ENCODE assay signal across 16 cellular contexts in genomic region chr7:116208919-116209318, GRCh38. TPM values are rescaled to one million over a fixed set of nuclear protein-coding genes. Genes with fewer than 3 reads are reported as not detected.
DNase-seq lines count a peak whose midpoint lies in the region; ATAC-seq, FAIRE-seq and TF ChIP-seq lines count a peak whose summit lies in the region.
"Had no signal": no experiment of that assay in that cellular context is flagged by ENCODE, and none has a peak within 500 bp of the region (broad histone marks: within the 10 kb centered on the region; RNA-seq: fewer than 3 reads in every experiment).

No MANE protein-coding gene starts in this region.

- H3F3A ChIP-seq in Loucy (ENCODE audit: low read depth) (peaks cover 3% of the 10 kb centered on the region; the same call in 1 of the 2 replicates), smooth muscle cell (ENCODE audit: low read depth) (peaks cover 5% of the 10 kb centered on the region)

- in situ Hi-C loops in K562 (cut with MboI) = no loop called here

- H2AFZ ChIP-seq in Loucy (ENCODE audit: low read length) (no peak overlapping the region), K562 (ENCODE audit: low read depth, low read length) (no peak overlapping the region), smooth muscle cell (ENCODE audit: low read depth) (no peak overlapping the region)
- H2AFZ ChIP-seq: GM23248 had no signal

- no peaks in the 10 kb centered on the region for H3K9me3 Mint-ChIP-seq in CD4-positive, CD25-positive, alpha-beta regulatory T cell
- no peaks in the 10 kb centered on the region for H3K9me3 Mint-ChIP-seq in neural crest cell

- intact Hi-C loops in K562 (cut with micrococcal nuclease) = no loop called here

- H3K9me3 ChIP-seq in CD4-positive, CD25-positive, alpha-beta regulatory T cell (ENCODE audit: control insufficient read depth in 2 of 2, low read length in 2 of 2) = no peaks in the 10 kb centered on the region
- H3K9me3 ChIP-seq in Loucy (ENCODE audit: insufficient read depth, low read depth, low read length) (peaks cover 10% of the 10 kb centered on the region; the same call in 1 of the 2 replicates), K562 (replicated peaks; ENCODE audit: control insufficient read depth, insufficient read depth, low read depth, low read length) (no peaks in the 10 kb centered on the region), smooth muscle cell (replicated peaks; ENCODE audit: low read depth) (no peaks in the 10 kb centered on the region)
- H3K9me3 ChIP-seq: Caco-2, HAP-1 had no signal

- CTCF ChIA-PET in K562 (lab: Yijun Ruan, JAX; ENCODE audit: low intra/inter-chr PET ratio) = no interaction called here

- no peaks in the 10 kb centered on the region for H3K36me3 Mint-ChIP-seq in CD4-positive, CD25-positive, alpha-beta regulatory T cell
- no peaks in the 10 kb centered on the region for H3K36me3 Mint-ChIP-seq in neural crest cell (ENCODE audit: low read depth)

- no peaks in the 10 kb centered on the region for H3K9me1 ChIP-seq in K562 (ENCODE audit: control insufficient read depth, insufficient read depth, low read length)

- WGBS in K562 (ENCODE audit: insufficient coverage, low coverage, missing lambda C conversion rate) = 9% methylated on average over 1 of the region's 1 CpG
- 89% methylated on average over 1 of the region's 1 CpG for WGBS in smooth muscle cell (ENCODE audit: low lambda C conversion rate)

- H3K27me3 Mint-ChIP-seq in CD4-positive, CD25-positive, alpha-beta regulatory T cell = peaks cover 10% of the 10 kb centered on the region
- H3K27me3 Mint-ChIP-seq in neural crest cell (ENCODE audit: low read depth) = peaks cover 46% of the 10 kb centered on the region

- no peak for ATAC-seq in CD4-positive, CD25-positive, alpha-beta regulatory T cell (ENCODE audit: low read depth in 2 of 2)
- no peak for ATAC-seq in K562
- ATAC-seq in GM19035 (IDR thresholded peaks at IDR 0.05; ENCODE audit: unreplicated experiment) = no peak

- H3K79me2 ChIP-seq in Loucy (ENCODE audit: insufficient read depth, low read length) = no peaks in the 10 kb centered on the region
- H3K79me2 ChIP-seq in K562 (ENCODE audit: control insufficient read depth, insufficient read depth, low read length) = peaks cover 23% of the 10 kb centered on the region
- H3K79me2 ChIP-seq in smooth muscle cell (ENCODE audit: low read depth) = peaks cover 24% of the 10 kb centered on the region

- H3K4me3 Mint-ChIP-seq in CD4-positive, CD25-positive, alpha-beta regulatory T cell = peak overlapping the region in 3 of 4 donors; percentile 79 to 99 (median 89)
- H3K4me3 Mint-ChIP-seq in neural crest cell = peak overlapping the region; percentile 52

- TF ChIP-seq RAD21 in K562 (CRISPR knock-in tag; conservative IDR thresholded peaks at IDR 0.05 in 1 of 2, IDR thresholded peaks at IDR 0.05 in 1 of 2) = no peak

- H3K4me2 ChIP-seq in Loucy (ENCODE audit: low read depth, low read length, poor library complexity, severe bottlenecking) (peak overlapping the region; percentile 25), K562 (ENCODE audit: insufficient read depth, low read length) (no peak overlapping the region), smooth muscle cell (no peak overlapping the region)

- H3K27ac Mint-ChIP-seq in CD4-positive, CD25-positive, alpha-beta regulatory T cell = no peak overlapping the region
- no peak overlapping the region for H3K27ac Mint-ChIP-seq in neural crest cell (ENCODE audit: unreplicated experiment)

- no peak overlapping the region for H3K4me3 ChIP-seq in CD4-positive, CD25-positive, alpha-beta regulatory T cell (ENCODE audit: low read depth, low read length)
- H3K4me3 ChIP-seq in Loucy (ENCODE audit: low read length, poor library complexity, severe bottlenecking) = no peak overlapping the region
- no peak overlapping the region for H3K4me3 ChIP-seq in K562
- H3K4me3 ChIP-seq in smooth muscle cell = no peak overlapping the region
- H3K4me3 ChIP-seq: BLaER1 treated with 17β-estradiol and CSF1 and Interleukin-3, amounts not matched to agents 10 nM and 100 nM; HAP-1 had no signal

- H3K27ac ChIP-seq in CD4-positive, CD25-positive, alpha-beta regulatory T cell (ENCODE audit: insufficient read depth, low read length, poor library complexity, severe bottlenecking) = no peak overlapping the region
- H3K27ac ChIP-seq in K562 (ENCODE audit: extremely low read depth, low read depth, low read length) = no peak overlapping the region
- no peak overlapping the region for H3K27ac ChIP-seq in smooth muscle cell (ENCODE audit: low read depth)
- H3K27ac ChIP-seq: BLaER1 treated with 17β-estradiol and CSF1 and Interleukin-3, amounts not matched to agents 10 nM and 100 nM; GM23248 had no signal

- BruUV-seq in K562 (replicated peaks; lab: Mats Ljungman, UMichigan) = no TSS peak

- no peak for DNase-seq in CD4-positive, CD25-positive, alpha-beta regulatory T cell
- DNase-seq in K562 (ENCODE audit: extremely low read depth in 1 of 4, low spot score in 3 of 4) (no peak), neural crest cell (ENCODE audit: low read depth, low spot score) (no peak), GM03348 (ENCODE audit: low spot score) (no peak), smooth muscle cell (lab: John Stamatoyannopoulos, UW; ENCODE audit: unreplicated experiment) (no peak), HT-29 (ENCODE audit: low spot score) (no peak)
- DNase-seq: 8988T, Caco-2, KBM-7 had no signal

- TF ChIP-seq POLR2A in K562 (conservative IDR thresholded peaks at IDR 0.05) = no peak

- FAIRE-seq in K562 (lab: Jason Lieb, UNC) = no peak
- FAIRE-seq: D721Med, G401.6 had no signal

- H3K9ac ChIP-seq in Loucy (ENCODE audit: low read depth, low read length, poor library complexity, severe bottlenecking) (no peak overlapping the region), K562 (ENCODE audit: insufficient read depth in 1 of 2, low read depth in 2 of 2, low read length in 2 of 2) (no peak overlapping the region), smooth muscle cell (ENCODE audit: low read depth) (no peak overlapping the region)
- H3K9ac ChIP-seq: BLaER1 treated with 17β-estradiol and CSF1 and Interleukin-3, amounts not matched to agents 10 nM and 100 nM; GM23248 had no signal

- no peak for TF ChIP-seq EP300 in K562 (IDR thresholded peaks at IDR 0.05; ENCODE audit: low read length)

- peaks cover 34% of the 10 kb centered on the region for H3K4me1 ChIP-seq in CD4-positive, CD25-positive, alpha-beta regulatory T cell (ENCODE audit: control insufficient read depth, insufficient read depth, low read length, poor library complexity, severe bottlenecking)
- H3K4me1 ChIP-seq in Loucy (ENCODE audit: insufficient read depth, low read length, poor library complexity, severe bottlenecking) = peaks cover 29% of the 10 kb centered on the region
- H3K4me1 ChIP-seq in K562 (replicated peaks in 1 of 2; ENCODE audit: control insufficient read depth in 2 of 2, insufficient read depth in 2 of 2, low read length in 2 of 2) = peaks cover 8 to 10% of the 10 kb centered on the region in 2 experiments; a peak in 4 of 5 replicates
- H3K4me1 ChIP-seq in smooth muscle cell (ENCODE audit: low read depth) = peaks cover 7% of the 10 kb centered on the region

- peaks cover 24 to 39% (median 37%) of the 10 kb centered on the region in 4 donors for H3K4me1 Mint-ChIP-seq in CD4-positive, CD25-positive, alpha-beta regulatory T cell
- H3K4me1 Mint-ChIP-seq in neural crest cell = peaks cover 22% of the 10 kb centered on the region

- peaks cover 2% of the 10 kb centered on the region for H3K27me3 ChIP-seq in CD4-positive, CD25-positive, alpha-beta regulatory T cell (ENCODE audit: control insufficient read depth, insufficient read depth, low read length)
- H3K27me3 ChIP-seq in Loucy (ENCODE audit: insufficient read depth, low read length, poor library complexity, severe bottlenecking) (no peaks in the 10 kb centered on the region), K562 (ENCODE audit: control insufficient read depth in 2 of 2, insufficient read depth in 2 of 2, low read length in 2 of 2) (no peaks in the 10 kb centered on the region), smooth muscle cell (ENCODE audit: low read depth) (no peaks in the 10 kb centered on the region)
- H3K27me3 ChIP-seq: BLaER1 treated with 17β-estradiol and CSF1 and Interleukin-3, amounts not matched to agents 10 nM and 100 nM had no signal

- no peaks in the 10 kb centered on the region for H3K36me3 ChIP-seq in CD4-positive, CD25-positive, alpha-beta regulatory T cell (ENCODE audit: control insufficient read depth, insufficient read depth, low read length)
- no peaks in the 10 kb centered on the region for H3K36me3 ChIP-seq in Loucy (ENCODE audit: insufficient read depth, low read length)
- H3K36me3 ChIP-seq in K562 (ENCODE audit: control insufficient read depth, insufficient read depth, low read length) = no peaks in the 10 kb centered on the region
- no peaks in the 10 kb centered on the region for H3K36me3 ChIP-seq in smooth muscle cell (ENCODE audit: low read depth)
- H3K36me3 ChIP-seq: BLaER1 treated with 17β-estradiol and CSF1 and Interleukin-3, amounts not matched to agents 10 nM and 100 nM; HAP-1 had no signal

- H4K20me1 ChIP-seq in Loucy (ENCODE audit: insufficient read depth, low read length, poor library complexity, severe bottlenecking) (no peaks in the 10 kb centered on the region), K562 (replicated peaks; ENCODE audit: control insufficient read depth, insufficient read depth, low read length) (no peaks in the 10 kb centered on the region), smooth muscle cell (ENCODE audit: low read depth) (peaks cover 22% of the 10 kb centered on the region)
- H4K20me1 ChIP-seq: BLaER1 treated with 17β-estradiol and CSF1 and Interleukin-3, amounts not matched to agents 10 nM and 100 nM had no signal

- POLR2A ChIA-PET in K562 (lab: Yijun Ruan, JAX) = interaction anchor here (0.7 to 1.0 kb wide), 3 partner anchors 9 to 24 kb away, joined by 3 to 4 read pairs (median 4); no protein-coding TSS in a partner anchor

- H3K9me2 ChIP-seq in Loucy (replicated peaks; ENCODE audit: low read depth, low read length) = no peaks in the 10 kb centered on the region

- TF ChIP-seq CTCF in Loucy (conservative IDR thresholded peaks at IDR 0.05; ENCODE audit: low read length) = no peak
- TF ChIP-seq CTCF in K562 (IDR thresholded peaks at IDR 0.05 in 2 of 3, conservative IDR thresholded peaks at IDR 0.05 in 1 of 3; ENCODE audit: insufficient read depth in 2 of 3, low read depth in 1 of 3, low read length in 3 of 3) = no peak
- no peak for TF ChIP-seq CTCF in neural crest cell (conservative IDR thresholded peaks at IDR 0.05)
- no peak for TF ChIP-seq CTCF in smooth muscle cell (IDR thresholded peaks at IDR 0.05; ENCODE audit: borderline replicate concordance, insufficient read depth, poor library complexity, severe bottlenecking)

RNA-seq across cellular contexts. Expression of gene TES, which starts 1.4 kb away (rescaled TPM):
- total RNA-seq in CD4-positive, CD25-positive, alpha-beta regulatory T cell = 91.6 TPM
- 100 to 1,000 TPM; 144 to 198 (median 191) TPM for polyA plus RNA-seq in CD4-positive, CD25-positive, alpha-beta regulatory T cell
- 19.0 and 47.8 TPM in 2 replicates for total RNA-seq in K562 (2011; cell fraction: chromatin; rRNA removed; ENCODE audit: low replicate concordance)
- 12.1 and 15.0 TPM in 2 replicates for total RNA-seq in K562 (2011; cell fraction: nucleolus; rRNA removed)
- total RNA-seq in K562 (2011; cell fraction: nucleoplasm; rRNA removed) = 20.7 and 21.8 TPM in 2 replicates
- 57.6 and 61.6 TPM in 2 replicates for total RNA-seq in K562 (2014; rRNA removed)
- 53.8 and 61.6 TPM in 2 replicates for total RNA-seq in K562 (2014; rRNA removed; fragmentation: Illumina TruSeq; extraction: Trizol)
- total RNA-seq in K562 (2015; rRNA removed; fragmentation: Illumina TruSeq; extraction: Trizol) = 40.9 and 43.8 TPM in 2 replicates
- 52.1 and 58.0 TPM in 2 replicates for total RNA-seq in K562 (2021)
- polyA plus RNA-seq in K562 (2011; rRNA removed) = 34.3 and 41.7 TPM in 2 replicates
- polyA plus RNA-seq in K562 (2011; cell fraction: cytosol; rRNA removed) = 13.8 and 21.1 TPM in 2 replicates
- 18.6 and 49.8 TPM in 2 replicates for polyA plus RNA-seq in K562 (2011; cell fraction: nucleus; rRNA removed)
- polyA plus RNA-seq in K562 (2012) = 49.7 and 119 TPM in 2 replicates
- polyA plus RNA-seq in K562 (2014; fragmentation: Illumina TruSeq; extraction: Trizol) = 54.6 and 56.3 TPM in 2 replicates
- 10 to 100 TPM; 20.7 to 26.3 TPM for polyA plus RNA-seq in K562 (2014; fragmentation: Nextera tagmentation; extraction: Ambion mirVana)
- 56.1 and 57.7 TPM in 2 replicates for polyA plus RNA-seq in K562 (2014; rRNA removed)
- polyA minus RNA-seq in K562 (2011; rRNA and poly(A)+ RNA removed) = 27.7 and 33.4 TPM in 2 replicates
- polyA minus RNA-seq in K562 (2011; cell fraction: cytosol; rRNA and poly(A)+ RNA removed) = 11.3 and 15.4 TPM in 2 replicates
- polyA minus RNA-seq in K562 (2011; cell fraction: nucleus; rRNA and poly(A)+ RNA removed) = 7.0 and 26.5 TPM in 2 replicates
- total RNA-seq in neural crest cell = 15.0 and 18.7 TPM in 2 replicates
- total RNA-seq in smooth muscle cell = 149 and 167 TPM in 2 replicates
- 74.6 and 107 TPM in 2 replicates for polyA plus RNA-seq in smooth muscle cell
- total RNA-seq in HT-29 (2014; rRNA removed; shearing (Covaris generic)) = 91.9 and 96.7 TPM in 2 replicates
